ENCODE assay signal across 8 cellular contexts in the genomic region with DNA sequence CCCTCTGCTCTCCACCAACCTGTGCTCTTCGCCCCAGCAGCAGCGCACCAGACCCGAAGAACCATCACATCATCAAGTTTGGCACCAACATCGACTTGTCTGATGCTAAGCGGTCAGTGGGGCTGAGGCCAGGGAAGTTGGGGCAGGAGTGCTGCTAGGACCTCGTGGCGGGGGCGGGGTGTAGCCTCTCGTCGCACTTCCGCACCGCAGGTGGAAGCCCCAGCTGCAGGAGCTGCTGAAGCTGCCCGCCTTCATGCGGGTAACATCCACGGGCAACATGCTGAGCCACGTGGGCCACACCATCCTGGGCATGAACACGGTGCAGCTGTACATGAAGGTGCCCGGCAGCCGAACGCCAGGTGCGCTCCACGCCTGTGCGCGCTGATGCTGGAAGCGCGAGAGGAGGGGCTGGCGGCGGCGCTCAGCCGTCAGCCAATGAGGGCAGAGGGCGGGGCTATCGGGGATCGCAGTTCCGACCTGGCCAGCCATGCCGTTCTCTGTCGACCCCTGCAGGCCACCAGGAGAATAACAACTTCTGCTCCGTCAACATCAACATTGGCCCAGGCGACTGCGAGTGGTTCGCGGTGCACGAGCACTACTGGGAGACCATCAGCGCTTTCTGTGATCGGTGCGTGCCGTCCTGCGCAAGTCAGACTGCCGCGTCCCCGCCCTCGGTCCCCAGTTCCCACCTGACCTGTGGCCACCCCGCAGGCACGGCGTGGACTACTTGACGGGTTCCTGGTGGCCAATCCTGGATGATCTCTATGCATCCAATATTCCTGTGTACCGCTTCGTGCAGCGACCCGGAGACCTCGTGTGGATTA. TPM values are rescaled to one million over a fixed set of nuclear protein-coding genes. Genes with fewer than 3 reads are reported as not detected.
DNase-seq lines count a peak whose midpoint lies in the region; ATAC-seq, FAIRE-seq and TF ChIP-seq lines count a peak whose summit lies in the region.

No MANE protein-coding gene starts in this region.

- H3K27ac ChIP-seq in K562 (ENCODE audit: extremely low read depth, low read depth, low read length) (no peak overlapping the region), iPS DF 6.9 (ENCODE audit: low read length) (no peak overlapping the region)

- H3K4me2 ChIP-seq in K562 (ENCODE audit: insufficient read depth, low read length): no peak overlapping the region
- peak overlapping the region; percentile 42 for H3K4me2 ChIP-seq in skeletal muscle satellite cell (ENCODE audit: low read length)

- no peaks in the 10 kb centered on the region for H3K9me1 ChIP-seq in K562 (ENCODE audit: control insufficient read depth, insufficient read depth, low read length)

- H3K79me2 ChIP-seq in K562 (ENCODE audit: control insufficient read depth, insufficient read depth, low read length): peaks cover 6% of the 10 kb centered on the region; the same call in 1 of the 3 replicates

- H3K9ac ChIP-seq in K562 (ENCODE audit: insufficient read depth in 1 of 2, low read depth in 2 of 2, low read length in 2 of 2): no peak overlapping the region
- H3K9ac ChIP-seq in skeletal muscle satellite cell (ENCODE audit: low read depth, low read length): no peak overlapping the region

- WGBS in K562 (ENCODE audit: insufficient coverage, low coverage, missing lambda C conversion rate): 92% methylated on average over 17 of the region's 60 CpGs
- WGBS in iPS DF 6.9 (ENCODE audit: insufficient coverage, insufficient read length): no CpG with 5 or more reads among the region's 60 CpGs

- no peak for TF ChIP-seq POLR2A in K562 (conservative IDR thresholded peaks at IDR 0.05)

- peak; percentile 33 to 67; a peak in 3 of 4 replicates for TF ChIP-seq RAD21 in K562 (CRISPR knock-in tag; conservative IDR thresholded peaks at IDR 0.05 in 1 of 2, IDR thresholded peaks at IDR 0.05 in 1 of 2)

- H3K4me3 ChIP-seq in K562: no peak overlapping the region
- H3K4me3 ChIP-seq in iPS DF 6.9 (ENCODE audit: low read length): peak overlapping the region; percentile 49; the same call in 1 of the 2 replicates
- H3K4me3 ChIP-seq in skeletal muscle satellite cell (ENCODE audit: low read length): no peak overlapping the region

- CTCF ChIA-PET in K562 (lab: Yijun Ruan, JAX; ENCODE audit: low intra/inter-chr PET ratio): interaction anchor here (0.6 to 1.3 kb wide), 2 partner anchors 29 to 108 kb away, joined by 3 to 8 read pairs; no protein-coding TSS in a partner anchor

- H3K9me3 ChIP-seq in K562 (replicated peaks; ENCODE audit: control insufficient read depth, insufficient read depth, low read depth, low read length) (no peaks in the 10 kb centered on the region), iPS DF 6.9 (ENCODE audit: control insufficient read depth, insufficient read depth, low read length) (no peaks in the 10 kb centered on the region), skeletal muscle satellite cell (replicated peaks; ENCODE audit: low read length) (no peaks in the 10 kb centered on the region)

- H3K36me3 ChIP-seq in K562 (ENCODE audit: control insufficient read depth, insufficient read depth, low read length): peaks cover 56% of the 10 kb centered on the region; the same call in 2 of the 3 replicates
- no peaks in the 10 kb centered on the region; the same call in 1 of the 2 replicates for H3K36me3 ChIP-seq in iPS DF 6.9 (ENCODE audit: control insufficient read depth, insufficient read depth, low read length)
- H3K36me3 ChIP-seq in skeletal muscle satellite cell (ENCODE audit: insufficient read depth, low read length): peaks cover 52% of the 10 kb centered on the region

- intact Hi-C loops in K562 (cut with micrococcal nuclease): loop anchor here (10.0 kb wide), 1 partner anchor 107 kb away; no protein-coding TSS in a partner anchor

- peak; percentile 94 for DNase-seq in NCI-H1436 (lab: John Stamatoyannopoulos, UW)
- no peak for DNase-seq in NCI-H1436 treated with DMSO at 0.1 percent for 48 hours (lab: John Stamatoyannopoulos, UW)
- DNase-seq in NCI-H146 (lab: John Stamatoyannopoulos, UW): peak; percentile 94
- peak; percentile 49 for DNase-seq in UCSD-AML1 (lab: John Stamatoyannopoulos, UW; ENCODE audit: unreplicated experiment)
- peak; percentile 51 to 64 (median 54) for DNase-seq in K562 (ENCODE audit: extremely low read depth in 1 of 4, low spot score in 3 of 4)
- no peak for DNase-seq in iPS DF 6.9 (ENCODE audit: low read depth, low spot score)

- H3K27me3 ChIP-seq in K562 (ENCODE audit: control insufficient read depth in 2 of 2, insufficient read depth in 2 of 2, low read length in 2 of 2) (no peaks in the 10 kb centered on the region), iPS DF 6.9 (ENCODE audit: control insufficient read depth, insufficient read depth, low read length) (peaks cover 30% of the 10 kb centered on the region), skeletal muscle satellite cell (ENCODE audit: control insufficient read depth, insufficient read depth, low read length) (no peaks in the 10 kb centered on the region)

- TF ChIP-seq CTCF in K562 (IDR thresholded peaks at IDR 0.05 in 2 of 3, conservative IDR thresholded peaks at IDR 0.05 in 1 of 3; ENCODE audit: insufficient read depth in 2 of 3, low read depth in 1 of 3, low read length in 3 of 3): peak; percentile 67 to 69 (median 68)

- H4K20me1 ChIP-seq in K562 (replicated peaks; ENCODE audit: control insufficient read depth, insufficient read depth, low read length): no peaks in the 10 kb centered on the region

- no TSS peak for BruUV-seq in K562 (replicated peaks; lab: Mats Ljungman, UMichigan)

- no peak for TF ChIP-seq EP300 in K562 (IDR thresholded peaks at IDR 0.05; ENCODE audit: low read length)

- POLR2A ChIA-PET in K562 (lab: Yijun Ruan, JAX): interaction anchor here (1.0 to 1.1 kb wide), 2 partner anchors 10 to 19 kb away, joined by 4 read pairs; no protein-coding TSS in a partner anchor

- FAIRE-seq in K562 (lab: Jason Lieb, UNC): no peak

- ATAC-seq in HG02798 (IDR thresholded peaks at IDR 0.05; ENCODE audit: poor library complexity, unreplicated experiment) (peak; percentile 83), K562 (peak; percentile 61)

- H2AFZ ChIP-seq in K562 (ENCODE audit: low read depth, low read length): no peak overlapping the region

- in situ Hi-C loops in K562 (cut with MboI): no loop called here

- H3K4me1 ChIP-seq in K562 (replicated peaks in 1 of 2; ENCODE audit: control insufficient read depth in 2 of 2, insufficient read depth in 2 of 2, low read length in 2 of 2) (peaks cover 5 to 38% of the 10 kb centered on the region in 2 experiments; a peak in 3 of 5 replicates), iPS DF 6.9 (ENCODE audit: control insufficient read depth, insufficient read depth, low read length) (peaks cover 13% of the 10 kb centered on the region), skeletal muscle satellite cell (ENCODE audit: control insufficient read depth, insufficient read depth, low read length) (peaks cover 19% of the 10 kb centered on the region)

RNA-seq across cellular contexts. Expression of a gene that starts 3.2 kb away (rescaled TPM):
- total RNA-seq in K562 (2011; cell fraction: chromatin; rRNA removed; ENCODE audit: low replicate concordance): 4.3 and 8.8 TPM in 2 replicates
- total RNA-seq in K562 (2011; cell fraction: nucleolus; rRNA removed): 3.3 and 4.3 TPM in 2 replicates
- 2.1 and 4.4 TPM in 2 replicates for total RNA-seq in K562 (2011; cell fraction: nucleoplasm; rRNA removed)
- total RNA-seq in K562 (2014; rRNA removed): 0.32 TPM in 1 of 2 replicates, not detected in the other
- total RNA-seq in K562 (2014; rRNA removed; fragmentation: Illumina TruSeq; extraction: Trizol): not detected in 2 replicates
- total RNA-seq in K562 (2015; rRNA removed; fragmentation: Illumina TruSeq; extraction: Trizol): not detected in 2 replicates
- total RNA-seq in K562 (2021): 1.0 and 1.4 TPM in 2 replicates
- polyA plus RNA-seq in K562 (2011; rRNA removed): 0.12 and 0.13 TPM in 2 replicates
- 0.16 and 0.18 TPM in 2 replicates for polyA plus RNA-seq in K562 (2011; cell fraction: cytosol; rRNA removed)
- 1.1 and 2.4 TPM in 2 replicates for polyA plus RNA-seq in K562 (2011; cell fraction: nucleus; rRNA removed)
- polyA plus RNA-seq in K562 (2012): 0.33 and 1.8 TPM in 2 replicates
- 0.42 TPM in 2 replicates for polyA plus RNA-seq in K562 (2014; fragmentation: Illumina TruSeq; extraction: Trizol)
- under 1 TPM in 1 of 2 experiments, not detected in 1; 0.10 TPM for polyA plus RNA-seq in K562 (2014; fragmentation: Nextera tagmentation; extraction: Ambion mirVana)
- 0.40 TPM in 1 of 2 replicates, not detected in the other for polyA plus RNA-seq in K562 (2014; rRNA removed)
- not detected in 2 replicates for polyA minus RNA-seq in K562 (2011; rRNA and poly(A)+ RNA removed)
- not detected in 2 replicates for polyA minus RNA-seq in K562 (2011; cell fraction: cytosol; rRNA and poly(A)+ RNA removed)
- polyA minus RNA-seq in K562 (2011; cell fraction: nucleus; rRNA and poly(A)+ RNA removed): 0.27 and 0.78 TPM in 2 replicates
- total RNA-seq in skeletal muscle satellite cell (2012; rRNA removed): 0.44 TPM in 1 of 2 replicates, not detected in the other

RNA-seq across cellular contexts. Expression of a gene that starts 5.7 kb away (rescaled TPM):
- total RNA-seq in K562 (2011; cell fraction: chromatin; rRNA removed; ENCODE audit: low replicate concordance): 6.8 and 9.8 TPM in 2 replicates
- total RNA-seq in K562 (2011; cell fraction: nucleolus; rRNA removed): 15.5 and 19.7 TPM in 2 replicates
- total RNA-seq in K562 (2011; cell fraction: nucleoplasm; rRNA removed): 10.8 and 15.5 TPM in 2 replicates
- total RNA-seq in K562 (2014; rRNA removed) (99.8 TPM in 2 replicates), K562 (2014; rRNA removed; fragmentation: Illumina TruSeq; extraction: Trizol) (13.3 and 16.4 TPM in 2 replicates), K562 (2015; rRNA removed; fragmentation: Illumina TruSeq; extraction: Trizol) (52.6 and 57.3 TPM in 2 replicates), K562 (2021) (54.7 and 61.2 TPM in 2 replicates)
- polyA plus RNA-seq in K562 (2011; rRNA removed) (34.5 and 39.9 TPM in 2 replicates), K562 (2014; fragmentation: Illumina TruSeq; extraction: Trizol) (19.1 and 32.8 TPM in 2 replicates), K562 (2014; fragmentation: Nextera tagmentation; extraction: Ambion mirVana) (10 to 100 TPM; 70.4 to 90.4 TPM), K562 (2014; rRNA removed) (87.3 and 104 TPM in 2 replicates)
- 53.5 and 108 TPM in 2 replicates for polyA plus RNA-seq in K562 (2011; cell fraction: cytosol; rRNA removed)
- polyA plus RNA-seq in K562 (2011; cell fraction: nucleus; rRNA removed): 33.4 and 45.6 TPM in 2 replicates
- 56.0 and 83.5 TPM in 2 replicates for polyA plus RNA-seq in K562 (2012)
- polyA minus RNA-seq in K562 (2011; rRNA and poly(A)+ RNA removed): 4.0 and 5.2 TPM in 2 replicates
- 26.4 and 63.1 TPM in 2 replicates for polyA minus RNA-seq in K562 (2011; cell fraction: cytosol; rRNA and poly(A)+ RNA removed)
- 11.7 and 17.4 TPM in 2 replicates for polyA minus RNA-seq in K562 (2011; cell fraction: nucleus; rRNA and poly(A)+ RNA removed)
- total RNA-seq in skeletal muscle satellite cell (2012; rRNA removed): 67.2 and 67.7 TPM in 2 replicates

RNA-seq across cellular contexts. Expression of a gene that starts 6.2 kb away (rescaled TPM):
- total RNA-seq in K562 (2011; cell fraction: chromatin; rRNA removed; ENCODE audit: low replicate concordance): 5.6 and 9.9 TPM in 2 replicates
- 6.5 and 8.8 TPM in 2 replicates for total RNA-seq in K562 (2011; cell fraction: nucleolus; rRNA removed)
- 5.0 and 6.4 TPM in 2 replicates for total RNA-seq in K562 (2011; cell fraction: nucleoplasm; rRNA removed)
- total RNA-seq in K562 (2014; rRNA removed) (4.7 and 6.0 TPM in 2 replicates), K562 (2014; rRNA removed; fragmentation: Illumina TruSeq; extraction: Trizol) (5.7 and 5.8 TPM in 2 replicates), K562 (2015; rRNA removed; fragmentation: Illumina TruSeq; extraction: Trizol) (6.4 and 7.6 TPM in 2 replicates), K562 (2021) (6.9 and 7.8 TPM in 2 replicates)
- polyA plus RNA-seq in K562 (2011; rRNA removed) (4.2 and 7.2 TPM in 2 replicates), K562 (2014; fragmentation: Illumina TruSeq; extraction: Trizol) (7.3 and 7.9 TPM in 2 replicates), K562 (2014; fragmentation: Nextera tagmentation; extraction: Ambion mirVana) (1 to 10 TPM; 2.4 to 5.7 TPM), K562 (2014; rRNA removed) (4.8 and 7.5 TPM in 2 replicates)
- 4.6 and 5.4 TPM in 2 replicates for polyA plus RNA-seq in K562 (2011; cell fraction: cytosol; rRNA removed)
- 7.7 and 13.1 TPM in 2 replicates for polyA plus RNA-seq in K562 (2011; cell fraction: nucleus; rRNA removed)
- polyA plus RNA-seq in K562 (2012): 2.8 and 5.2 TPM in 2 replicates
- polyA minus RNA-seq in K562 (2011; rRNA and poly(A)+ RNA removed): 2.1 and 5.2 TPM in 2 replicates
- polyA minus RNA-seq in K562 (2011; cell fraction: cytosol; rRNA and poly(A)+ RNA removed): 1.9 and 2.5 TPM in 2 replicates
- 5.5 and 8.3 TPM in 2 replicates for polyA minus RNA-seq in K562 (2011; cell fraction: nucleus; rRNA and poly(A)+ RNA removed)
- total RNA-seq in skeletal muscle satellite cell (2012; rRNA removed): 12.2 and 12.9 TPM in 2 replicates

RNA-seq across cellular contexts. Expression of a gene that starts 17.6 kb away (rescaled TPM):
- 35.9 and 42.7 TPM in 2 replicates for total RNA-seq in K562 (2011; cell fraction: chromatin; rRNA removed; ENCODE audit: low replicate concordance)
- 14.5 and 17.1 TPM in 2 replicates for total RNA-seq in K562 (2011; cell fraction: nucleolus; rRNA removed)
- 33.6 and 57.3 TPM in 2 replicates for total RNA-seq in K562 (2011; cell fraction: nucleoplasm; rRNA removed)
- total RNA-seq in K562 (2014; rRNA removed): 2.7 and 5.0 TPM in 2 replicates
- 1.4 and 2.2 TPM in 2 replicates for total RNA-seq in K562 (2014; rRNA removed; fragmentation: Illumina TruSeq; extraction: Trizol)
- 0.47 and 0.98 TPM in 2 replicates for total RNA-seq in K562 (2015; rRNA removed; fragmentation: Illumina TruSeq; extraction: Trizol)
- 19.0 and 22.9 TPM in 2 replicates for total RNA-seq in K562 (2021)
- 0.32 and 0.99 TPM in 2 replicates for polyA plus RNA-seq in K562 (2011; rRNA removed)
- 0.32 and 0.33 TPM in 2 replicates for polyA plus RNA-seq in K562 (2011; cell fraction: cytosol; rRNA removed)
- polyA plus RNA-seq in K562 (2011; cell fraction: nucleus; rRNA removed): 5.9 and 6.5 TPM in 2 replicates
- polyA plus RNA-seq in K562 (2012): 4.8 and 14.4 TPM in 2 replicates
- polyA plus RNA-seq in K562 (2014; fragmentation: Illumina TruSeq; extraction: Trizol): 3.9 and 6.1 TPM in 2 replicates
- polyA plus RNA-seq in K562 (2014; fragmentation: Nextera tagmentation; extraction: Ambion mirVana): under 1 TPM; 0.01 to 0.06 TPM
- 2.7 and 3.0 TPM in 2 replicates for polyA plus RNA-seq in K562 (2014; rRNA removed)
- 1.7 and 5.4 TPM in 2 replicates for polyA minus RNA-seq in K562 (2011; rRNA and poly(A)+ RNA removed)
- polyA minus RNA-seq in K562 (2011; cell fraction: cytosol; rRNA and poly(A)+ RNA removed): 4.2 and 4.6 TPM in 2 replicates
- 5.1 and 21.4 TPM in 2 replicates for polyA minus RNA-seq in K562 (2011; cell fraction: nucleus; rRNA and poly(A)+ RNA removed)
- total RNA-seq in skeletal muscle satellite cell (2012; rRNA removed): 1.8 and 3.1 TPM in 2 replicates

RNA-seq across cellular contexts. Expression of a gene that starts 36.9 kb away (rescaled TPM):
- total RNA-seq in K562 (2011; cell fraction: chromatin; rRNA removed; ENCODE audit: low replicate concordance): 101 and 117 TPM in 2 replicates
- 47.2 and 48.0 TPM in 2 replicates for total RNA-seq in K562 (2011; cell fraction: nucleolus; rRNA removed)
- total RNA-seq in K562 (2011; cell fraction: nucleoplasm; rRNA removed): 69.7 and 83.1 TPM in 2 replicates
- total RNA-seq in K562 (2014; rRNA removed): 34.8 and 36.7 TPM in 2 replicates
- 14.6 and 15.2 TPM in 2 replicates for total RNA-seq in K562 (2014; rRNA removed; fragmentation: Illumina TruSeq; extraction: Trizol)
- 19.8 and 21.2 TPM in 2 replicates for total RNA-seq in K562 (2015; rRNA removed; fragmentation: Illumina TruSeq; extraction: Trizol)
- 30.6 and 38.2 TPM in 2 replicates for total RNA-seq in K562 (2021)
- polyA plus RNA-seq in K562 (2011; rRNA removed): 12.2 and 15.7 TPM in 2 replicates
- polyA plus RNA-seq in K562 (2011; cell fraction: cytosol; rRNA removed): 16.1 and 25.2 TPM in 2 replicates
- 70.0 and 86.2 TPM in 2 replicates for polyA plus RNA-seq in K562 (2011; cell fraction: nucleus; rRNA removed)
- 29.2 and 37.9 TPM in 2 replicates for polyA plus RNA-seq in K562 (2012)
- 24.7 and 24.8 TPM in 2 replicates for polyA plus RNA-seq in K562 (2014; fragmentation: Illumina TruSeq; extraction: Trizol)
- under 1 TPM; 0.39 to 0.63 TPM for polyA plus RNA-seq in K562 (2014; fragmentation: Nextera tagmentation; extraction: Ambion mirVana)
- polyA plus RNA-seq in K562 (2014; rRNA removed): 27.8 and 33.9 TPM in 2 replicates
- polyA minus RNA-seq in K562 (2011; rRNA and poly(A)+ RNA removed): 23.8 TPM in 2 replicates
- 17.8 and 29.3 TPM in 2 replicates for polyA minus RNA-seq in K562 (2011; cell fraction: cytosol; rRNA and poly(A)+ RNA removed)
- 24.1 and 28.0 TPM in 2 replicates for polyA minus RNA-seq in K562 (2011; cell fraction: nucleus; rRNA and poly(A)+ RNA removed)
- total RNA-seq in skeletal muscle satellite cell (2012; rRNA removed): 35.0 and 38.2 TPM in 2 replicates

Comparison
In these comparisons a context has a peak if more than half of its experiments do, and no peak if none do; other contexts are left out.
1. DNase-seq: peak in NCI-H1436 (single experiment), NCI-H146 (single experiment), UCSD-AML1 (single experiment) and K562 (4 of 4); none in NCI-H1436 treated with DMSO at 0.1 percent for 48 hours (single experiment) and iPS DF 6.9 (single experiment).